ENCODE assay signal across 13 cellular contexts in genomic region chr1:50975436-50975835, GRCh38. TPM values are rescaled to one million over a fixed set of nuclear protein-coding genes. Genes with fewer than 3 reads are reported as not detected.
DNase-seq lines count a peak whose midpoint lies in the region; ATAC-seq, FAIRE-seq and TF ChIP-seq lines count a peak whose summit lies in the region.
"Had no signal": no experiment of that assay in that cellular context is flagged by ENCODE, and none has a peak within 500 bp of the region (broad histone marks: within the 10 kb centered on the region; RNA-seq: fewer than 3 reads in every experiment).

No MANE protein-coding gene starts in this region.

- no peak for FAIRE-seq in RCC 7860 (lab: Jason Lieb, UNC)
- no peak for FAIRE-seq in pancreas (lab: Jason Lieb, UNC)

- TF ChIP-seq POLR2A in stomach (IDR thresholded peaks at IDR 0.05): no peak

- H3K4me3 ChIP-seq in KMS-11 (IDR thresholded peaks at IDR 0.05; ENCODE audit: insufficient read depth, low read depth, low read length) (no peak overlapping the region), stomach (no peak overlapping the region), pancreas (no peak overlapping the region)

- TF ChIP-seq EP300 in stomach (IDR thresholded peaks at IDR 0.05): no peak

- H3K9me3 ChIP-seq in stomach (no peaks in the 10 kb centered on the region), pancreas (no peaks in the 10 kb centered on the region)
- H3K9me3 ChIP-seq: spleen had no signal

- H3K36me3 ChIP-seq in KMS-11 (ENCODE audit: insufficient read depth): peaks cover 10% of the 10 kb centered on the region; the same call in 1 of the 2 replicates
- H3K36me3 ChIP-seq in stomach: no peaks in the 10 kb centered on the region
- H3K36me3 ChIP-seq in pancreas: no peaks in the 10 kb centered on the region

- DNase-seq in NCI-H1092 treated with DMSO at 0.1 percent for 48 hours (lab: John Stamatoyannopoulos, UW) (peak; percentile 74), NCI-H1092 (lab: John Stamatoyannopoulos, UW) (no peak), RCC 7860 (ENCODE audit: low spot score) (peak; percentile 45), myocyte (ENCODE audit: low read depth) (peak; percentile 69), GM20000 (ENCODE audit: low spot score) (no peak), stomach (no peak), pancreas (no peak)
- DNase-seq: 8988T; activated CD4-positive, alpha-beta T cell treated with anti-CD3 and anti-CD28 coated beads, Interleukin-2, amount 10 ng/mL, durations not matched to agents 24 days and 14 days; anterior cingulate cortex; NCI-H1048; spleen had no signal

- no peak for TF ChIP-seq CTCF in KMS-11 (conservative IDR thresholded peaks at IDR 0.05; ENCODE audit: low read depth, low read length)
- TF ChIP-seq CTCF in GM20000 (IDR thresholded peaks at IDR 0.05; ENCODE audit: extremely low read depth, missing control alignments): no peak
- TF ChIP-seq CTCF in stomach (IDR thresholded peaks at IDR 0.05): no peak
- no peak for TF ChIP-seq CTCF in pancreas (IDR thresholded peaks at IDR 0.05)

- intact Hi-C loops in stomach (cut with DNase I; ENCODE audit: low total_unique reads) (no loop called here), pancreas (cut with DNase I) (no loop called here)

- H3K27me3 ChIP-seq in KMS-11 (ENCODE audit: insufficient read depth, low read depth) (no peaks in the 10 kb centered on the region), stomach (peaks cover 0 to 31% (median 13%) of the 10 kb centered on the region in 3 donors), pancreas (no peaks in the 10 kb centered on the region)

- H3K4me2 ChIP-seq in KMS-11: peak overlapping the region; percentile 72

- peak overlapping the region; percentile 99 for H3K27ac ChIP-seq in KMS-11
- no peak overlapping the region for H3K27ac ChIP-seq in stomach
- H3K27ac ChIP-seq in pancreas: no peak overlapping the region

- H2AFZ ChIP-seq in KMS-11 (ENCODE audit: low read depth): no peak overlapping the region

- no peaks in the 10 kb centered on the region for H3K4me1 ChIP-seq in KMS-11 (ENCODE audit: low read depth, poor library complexity, severe bottlenecking)
- H3K4me1 ChIP-seq in stomach: peaks cover 0 to 44% (median 24%) of the 10 kb centered on the region in 4 donors
- H3K4me1 ChIP-seq in pancreas: peaks cover 0 to 9% (median 4%) of the 10 kb centered on the region in 3 donors

- WGBS in stomach, 5 donors: 72 to 86% (median 83%) methylated on average over 1 of the region's 1 CpG
- WGBS in pancreas, 2 donors: 79 to 88% methylated on average over 1 of the region's 1 CpG

- H3K79me2 ChIP-seq in KMS-11 (ENCODE audit: insufficient read depth, low read depth): peaks cover 86% of the 10 kb centered on the region

- H3K9ac ChIP-seq in KMS-11: peak overlapping the region; percentile 98

- no peaks in the 10 kb centered on the region for H4K20me1 ChIP-seq in KMS-11 (ENCODE audit: insufficient read depth)

- no peak for ATAC-seq in pancreas

RNA-seq across cellular contexts. Expression of gene CDKN2C, which starts 5.4 kb away (rescaled TPM):
- 17.8 and 27.7 TPM in 2 replicates for total RNA-seq in myocyte
- 10.6 TPM for polyA plus RNA-seq in myocyte (2012)
- 10 to 100 TPM in 2 of 5 donors, 1 to 10 TPM in 3; 3.5 to 11.7 (median 9.4) TPM for total RNA-seq in stomach
- 10 to 100 TPM in 2 of 3 donors, 1 to 10 TPM in 1; 9.7 to 14.1 (median 12.5) TPM for polyA plus RNA-seq in stomach
- total RNA-seq in pancreas: 10 to 100 TPM in 2 of 6 donors, 1 to 10 TPM in 4; 4.3 to 11.5 (median 8.4) TPM
- 1 to 10 TPM; 7.4 to 8.1 TPM for polyA plus RNA-seq in pancreas

RNA-seq across cellular contexts. Expression of gene FAF1, which starts 15.4 kb away (rescaled TPM):
- 48.5 and 60.2 TPM in 2 replicates for total RNA-seq in myocyte
- polyA plus RNA-seq in myocyte (2012): 37.0 TPM
- 100 to 1,000 TPM in 1 of 5 donors, 10 to 100 TPM in 4; 22.5 to 144 (median 61.0) TPM for total RNA-seq in stomach
- 10 to 100 TPM; 20.1 to 27.8 (median 23.2) TPM for polyA plus RNA-seq in stomach
- 10 to 100 TPM; 30.0 to 46.6 (median 38.1) TPM for total RNA-seq in pancreas
- polyA plus RNA-seq in pancreas: 10 to 100 TPM; 13.9 to 23.4 TPM

Comparison
In these comparisons a context has a peak if more than half of its experiments do, and no peak if none do; other contexts are left out.
1. DNase-seq: peak in NCI-H1092 treated with DMSO at 0.1 percent for 48 hours (single experiment), RCC 7860 (single experiment) and myocyte (single experiment); none in NCI-H1092 (single experiment), GM20000 (single experiment), stomach (single experiment) and pancreas (0 of 6).